12 cellular contexts compared by ENCODE assay signal in the genomic region with DNA sequence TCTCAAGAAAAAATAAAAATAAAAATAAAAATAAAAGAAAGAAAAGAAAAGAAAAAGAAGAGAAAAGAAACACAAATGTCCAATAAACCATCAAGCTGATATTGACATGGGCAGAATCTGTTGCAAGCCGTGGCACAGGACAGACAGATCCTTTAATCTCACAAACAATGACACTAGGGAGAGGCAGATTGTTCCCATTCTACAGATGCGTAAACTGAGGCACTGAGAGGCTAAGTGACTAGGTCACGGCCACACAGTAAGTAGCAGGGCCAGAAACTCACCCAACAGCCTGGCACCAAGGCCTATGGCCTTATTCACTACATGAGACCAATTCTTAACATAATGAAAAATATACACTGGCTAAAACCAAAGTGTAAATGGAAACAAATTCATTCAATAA.
"Had no signal": no experiment of that assay in that cellular context is flagged by ENCODE, and none has a peak within 500 bp of the region (broad histone marks: within the 10 kb centered on the region; RNA-seq: fewer than 3 reads in every experiment).

No MANE protein-coding gene starts in this region.

- H3K36me3 ChIP-seq: colonic mucosa, gastroesophageal sphincter, heart left ventricle, lower lobe of right lung, ovary, sigmoid colon, stomach, thyroid gland had no signal

- H3K4me3 ChIP-seq: ovary, sigmoid colon, thyroid gland had no signal

- H3K4me1 ChIP-seq: colonic mucosa had no signal

- H3K27ac ChIP-seq: colonic mucosa, epithelial cell of prostate, gastroesophageal sphincter, heart left ventricle, lower lobe of right lung, ovary, sigmoid colon, stomach, thyroid gland had no signal

- H3K9me3 ChIP-seq: colonic mucosa, gastroesophageal sphincter, heart left ventricle, lower lobe of right lung, ovary, sigmoid colon, stomach, thyroid gland had no signal

- FAIRE-seq: keratinocyte, urothelium cell line had no signal

- H3K27me3 ChIP-seq: colonic mucosa, ovary, thyroid gland had no signal

- DNase-seq: occipital lobe had no signal
